ENCODE assay signal across 7 cellular contexts in genomic region chr14:38521591-38521990, GRCh38.
"Had no signal": no experiment of that assay in that cellular context is flagged by ENCODE, and none has a peak within 500 bp of the region (broad histone marks: within the 10 kb centered on the region; RNA-seq: fewer than 3 reads in every experiment).

No MANE protein-coding gene starts in this region.

- DNase-seq: GDM1, GF-D8 had no signal

- H3K4me3 ChIP-seq: GM12878 had no signal

- ATAC-seq: GM12878 had no signal

- FAIRE-seq: G401.6, GM12878, GM12892, GM18507, GM19239 had no signal
